In genomic region chr5:125190232-125191051, GRCh38 we compare ENCODE assay signal across 17 cellular contexts.
DNase-seq lines count a peak whose midpoint lies in the region; ATAC-seq, FAIRE-seq and TF ChIP-seq lines count a peak whose summit lies in the region.
"Had no signal": no experiment of that assay in that cellular context is flagged by ENCODE, and none has a peak within 500 bp of the region (broad histone marks: within the 10 kb centered on the region; RNA-seq: fewer than 3 reads in every experiment).

No MANE protein-coding gene starts in this region.

- H3K27me3 ChIP-seq in bronchial epithelial cell (ENCODE audit: control insufficient read depth, insufficient read depth, low read length): no peaks in the 10 kb centered on the region
- H3K27me3 ChIP-seq in osteoblast (ENCODE audit: insufficient read depth, low read length): no peaks in the 10 kb centered on the region

- no peak for ATAC-seq in HG03135 (IDR thresholded peaks at IDR 0.05; ENCODE audit: unreplicated experiment)
- ATAC-seq: left cardiac atrium had no signal

- no peaks in the 10 kb centered on the region for H3K79me2 ChIP-seq in osteoblast (ENCODE audit: insufficient read depth, low read length)

- H3K36me3 ChIP-seq in bronchial epithelial cell (ENCODE audit: control insufficient read depth, insufficient read depth, low read length): no peaks in the 10 kb centered on the region
- no peaks in the 10 kb centered on the region for H3K36me3 ChIP-seq in osteoblast (ENCODE audit: insufficient read depth, low read length)

- peak overlapping the region; percentile 4 for H2AFZ ChIP-seq in osteoblast (ENCODE audit: low read length)

- FAIRE-seq in bronchial epithelial cell (lab: Jason Lieb, UNC) (no peak), RCC 7860 (lab: Jason Lieb, UNC) (no peak)

- DNase-seq in DMS 273 (lab: John Stamatoyannopoulos, UW; ENCODE audit: unreplicated experiment) (peak; percentile 21), DMS 273 treated with DMSO at 0.1 percent for 48 hours (lab: John Stamatoyannopoulos, UW) (no peak), NCI-H2107 treated with DMSO at 0.1 percent for 48 hours (lab: John Stamatoyannopoulos, UW; ENCODE audit: unreplicated experiment) (peak; percentile 46), bronchial epithelial cell (ENCODE audit: low read depth) (peak; percentile 29), osteoblast (ENCODE audit: insufficient read length, low spot score, missing footprints) (no peak), activated T-cell treated with anti-CD3 and anti-CD28 coated beads for 4 hours (no peak), RCC 7860 (ENCODE audit: low spot score) (no peak)
- DNase-seq: 8988T; activated effector memory CD4-positive, alpha-beta T cell treated with Interleukin-2 at 50 U/mL for 16 hours; cerebellar nuclear complex; DND-41; left cardiac atrium; posterior cingulate gyrus; stimulated activated CD4-positive, alpha-beta T cell treated with anti-CD3 and anti-CD28 coated beads, Interleukin-2, amount 100 ng/mL, for 24 hours; stimulated activated naive CD4-positive, alpha-beta T cell had no signal

- no peak overlapping the region for H3K27ac ChIP-seq in osteoblast (ENCODE audit: low read depth, low read length)
- H3K27ac ChIP-seq: HL-60 had no signal

- no peaks in the 10 kb centered on the region for H4K20me1 ChIP-seq in osteoblast (ENCODE audit: insufficient read depth, low read length)

- H3K4me1 ChIP-seq in osteoblast (ENCODE audit: insufficient read depth, low read length): no peaks in the 10 kb centered on the region

- no peaks in the 10 kb centered on the region for H3K9me3 ChIP-seq in osteoblast (ENCODE audit: low read depth, low read length)

- TF ChIP-seq CTCF in bronchial epithelial cell (IDR thresholded peaks at IDR 0.05; ENCODE audit: insufficient read depth, low read length, severe bottlenecking) (no peak), osteoblast (IDR thresholded peaks at IDR 0.05; ENCODE audit: extremely low read depth, low read depth, low read length) (no peak)

- H3K4me2 ChIP-seq in osteoblast (ENCODE audit: insufficient read depth, low read length): no peak overlapping the region

- H3K4me3 ChIP-seq in bronchial epithelial cell (ENCODE audit: low read depth, low read length): no peak overlapping the region
- no peak overlapping the region for H3K4me3 ChIP-seq in osteoblast (ENCODE audit: insufficient read depth, low read length)

Comparison
In these comparisons a context has a peak if more than half of its experiments do, and no peak if none do; other contexts are left out.
1. DNase-seq: peak in DMS 273 (single experiment), NCI-H2107 treated with DMSO at 0.1 percent for 48 hours (single experiment) and bronchial epithelial cell (single experiment); none in DMS 273 treated with DMSO at 0.1 percent for 48 hours (single experiment), osteoblast (single experiment), activated T-cell treated with anti-CD3 and anti-CD28 coated beads for 4 hours (single experiment) and RCC 7860 (single experiment).